ENCODE assay signal across 8 cellular contexts in the genomic region with DNA sequence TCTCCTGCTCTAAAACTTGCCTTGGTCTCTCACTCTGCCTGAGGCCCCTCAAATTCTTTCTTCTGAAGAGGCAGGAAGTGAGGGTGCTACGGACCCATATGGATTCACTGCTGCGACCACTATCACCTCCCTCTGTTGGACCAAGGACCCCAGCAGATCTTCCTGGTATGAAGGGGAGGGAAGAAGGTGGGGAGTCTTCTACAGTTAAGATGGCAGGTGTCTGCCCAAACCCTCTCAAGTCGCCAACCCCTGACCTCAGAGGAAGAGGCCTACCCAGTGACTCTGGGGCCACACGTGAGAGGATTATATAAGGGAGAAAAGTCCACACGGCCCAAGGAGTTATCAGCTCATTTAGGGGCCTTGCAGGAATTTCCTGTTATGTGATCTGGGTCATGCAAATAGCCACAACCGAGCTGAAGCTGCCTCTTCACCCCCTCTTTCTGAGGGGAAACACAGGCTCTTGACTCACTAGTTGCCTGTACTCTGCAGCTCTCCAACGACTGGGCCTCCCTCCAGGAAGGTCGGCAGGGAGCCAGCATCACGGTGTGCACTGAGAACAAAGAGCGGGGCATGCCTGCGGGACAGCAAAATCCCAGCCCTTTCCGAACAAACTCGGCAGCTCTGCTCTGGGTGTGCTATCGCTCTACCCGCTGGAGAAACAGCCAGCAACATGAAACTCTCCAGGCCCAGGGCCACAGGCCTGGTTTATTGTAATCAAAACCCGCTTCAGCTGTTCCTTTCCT.
DNase-seq lines count a peak whose midpoint lies in the region; ATAC-seq and TF ChIP-seq lines count a peak whose summit lies in the region.

No MANE protein-coding gene starts in this region.

- H3K4me1 Mint-ChIP-seq in naive thymus-derived CD8-positive, alpha-beta T cell, result peaks cover 23 to 71% (median 38%) of the 10 kb centered on the region in 4 donors

- no peaks in the 10 kb centered on the region for H3K9me2 ChIP-seq in DOHH2 (replicated peaks; ENCODE audit: control insufficient read depth, low read length)

- H3K27me3 ChIP-seq in DOHH2 (ENCODE audit: control insufficient read depth, low read length), result no peaks in the 10 kb centered on the region

- H3K9me3 ChIP-seq in DOHH2 (ENCODE audit: control insufficient read depth, insufficient read depth, low read length), result no peaks in the 10 kb centered on the region

- H3F3A ChIP-seq in DOHH2 (ENCODE audit: control insufficient read depth, insufficient read depth), result peaks cover 47% of the 10 kb centered on the region

- peak overlapping the region in 5 of 10 donors; percentile 12 to 41 (median 26) for H3K4me3 Mint-ChIP-seq in naive thymus-derived CD8-positive, alpha-beta T cell

- H3K4me2 ChIP-seq in DOHH2 (ENCODE audit: low read length), result peak overlapping the region; percentile 80

- peak in 59 of 76 experiments; percentile 6 to 65 (median 34) for DNase-seq in HUDEP-2 (lab: John Stamatoyannopoulos, UW; ENCODE audit: unreplicated experiment in 76 of 76)
- DNase-seq in UCSD-AML1 (lab: John Stamatoyannopoulos, UW; ENCODE audit: unreplicated experiment), result peak; percentile 76
- peak; percentile 77 for DNase-seq in fibroblast of the conjunctiva (ENCODE audit: low read depth)
- no peak for DNase-seq in naive thymus-derived CD8-positive, alpha-beta T cell
- no peak for DNase-seq in stimulated activated CD4-positive, alpha-beta T cell treated with anti-CD3 and anti-CD28 coated beads, Interleukin-12 subunit alpha, Interleukin-12 subunit beta, amount 100 ng/mL, for 4 hours

- peaks cover 17% of the 10 kb centered on the region for H3K36me3 ChIP-seq in DOHH2 (ENCODE audit: control insufficient read depth, low read length)

- peak overlapping the region in 7 of 10 donors; percentile 40 to 89 (median 59) for H3K27ac Mint-ChIP-seq in naive thymus-derived CD8-positive, alpha-beta T cell

- H3K9me3 Mint-ChIP-seq in naive thymus-derived CD8-positive, alpha-beta T cell, result no peaks in the 10 kb centered on the region

- peak overlapping the region; percentile 65 for H3K4me3 ChIP-seq in DOHH2 (ENCODE audit: low read length)

- no peaks in the 10 kb centered on the region for H4K20me1 ChIP-seq in DOHH2 (ENCODE audit: control insufficient read depth, insufficient read depth, low read depth, low read length)

- TF ChIP-seq CTCF in DOHH2 (IDR thresholded peaks at IDR 0.05; ENCODE audit: low read depth, low read length, poor library complexity, severe bottlenecking), result no peak

- ATAC-seq in naive thymus-derived CD8-positive, alpha-beta T cell, result no peak
- ATAC-seq in HG03159 (IDR thresholded peaks at IDR 0.05; ENCODE audit: unreplicated experiment), result no peak
- no peak for ATAC-seq in GM18498 (IDR thresholded peaks at IDR 0.05; ENCODE audit: unreplicated experiment)

- peaks cover 0 to 12% (median 8%) of the 10 kb centered on the region in 3 donors for H3K36me3 Mint-ChIP-seq in naive thymus-derived CD8-positive, alpha-beta T cell

- peaks cover 96% of the 10 kb centered on the region for H3K4me1 ChIP-seq in DOHH2 (ENCODE audit: control insufficient read depth, low read length)

- H3K27me3 Mint-ChIP-seq in naive thymus-derived CD8-positive, alpha-beta T cell, result peaks cover 0 to 5% (median 0%) of the 10 kb centered on the region in 5 donors

- peaks cover 35% of the 10 kb centered on the region for H3K79me2 ChIP-seq in DOHH2 (ENCODE audit: control insufficient read depth, low read length)

- peak overlapping the region; percentile 98 for H3K27ac ChIP-seq in DOHH2 (ENCODE audit: low read depth, low read length)

- POLR2A ChIA-PET in naive thymus-derived CD8-positive, alpha-beta T cell (lab: Charles Lee), result interaction anchor here (0.7 kb wide), 1 partner anchor 8 kb away, joined by 3 read pairs; no protein-coding TSS in a partner anchor

Comparison
In these comparisons a context has a peak if more than half of its experiments do, and no peak if none do; other contexts are left out.
1. DNase-seq: peak in HUDEP-2 (59 of 76), UCSD-AML1 (single experiment) and fibroblast of the conjunctiva (single experiment); none in naive thymus-derived CD8-positive, alpha-beta T cell (0 of 10) and stimulated activated CD4-positive, alpha-beta T cell treated with anti-CD3 and anti-CD28 coated beads, Interleukin-12 subunit alpha, Interleukin-12 subunit beta, amount 100 ng/mL, for 4 hours (single experiment).